In the genomic region with DNA sequence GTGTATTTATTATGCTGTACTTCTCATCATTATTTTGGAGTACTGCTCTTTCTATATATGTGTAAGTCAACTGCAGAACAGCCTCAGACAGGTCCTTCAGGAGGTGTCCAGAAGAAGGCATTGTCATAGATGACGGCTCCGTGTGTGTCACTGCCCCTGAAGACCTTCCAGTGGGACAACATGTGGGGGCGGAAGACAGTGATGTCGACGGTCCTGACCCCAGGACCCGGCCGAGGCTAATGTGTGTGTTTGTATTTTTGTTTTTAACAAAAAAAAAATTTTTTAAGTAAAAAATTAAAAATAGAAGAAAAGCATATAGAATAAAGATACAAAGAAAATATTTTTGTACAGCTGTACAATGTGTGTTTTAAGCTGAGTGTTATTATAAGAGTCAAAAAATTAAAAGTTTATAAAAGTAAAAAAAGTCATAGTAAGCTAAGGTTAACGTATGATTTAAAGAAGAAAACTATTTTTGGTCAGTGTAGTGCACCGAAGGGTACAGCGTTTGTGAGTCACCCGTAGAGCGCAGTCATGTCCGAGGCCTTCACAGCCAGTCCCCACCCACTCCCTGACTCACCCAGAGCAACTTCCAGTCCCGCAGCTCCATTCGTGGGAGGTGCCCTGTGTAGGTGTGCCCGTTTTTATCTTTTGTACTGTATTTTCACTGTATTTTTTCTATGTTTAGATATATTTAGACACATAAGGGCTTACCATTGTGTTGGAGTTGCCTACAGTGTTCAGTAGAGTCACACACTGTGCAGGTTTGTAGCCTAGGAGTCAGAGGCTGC, we compare ENCODE assay signal across 27 cellular contexts. TPM values are rescaled to one million over a fixed set of nuclear protein-coding genes. Genes with fewer than 3 reads are reported as not detected.
DNase-seq lines count a peak whose midpoint lies in the region; ATAC-seq and TF ChIP-seq lines count a peak whose summit lies in the region.
"Had no signal": no experiment of that assay in that cellular context is flagged by ENCODE, and none has a peak within 500 bp of the region (broad histone marks: within the 10 kb centered on the region; RNA-seq: fewer than 3 reads in every experiment).

No MANE protein-coding gene starts in this region.

- H3K9ac ChIP-seq in GM23248, result no peak overlapping the region

- no peak overlapping the region for H3K4me3 Mint-ChIP-seq in activated naive CD8-positive, alpha-beta T cell treated with anti-CD3 and anti-CD28 coated beads for 36 hours
- H3K4me3 Mint-ChIP-seq: activated naive CD4-positive, alpha-beta T cell treated with anti-CD3 and anti-CD28 coated beads for 36 hours; CD8-positive, alpha-beta T cell; central memory CD8-positive, alpha-beta T cell; naive thymus-derived CD8-positive, alpha-beta T cell; stimulated activated naive CD8-positive, alpha-beta T cell treated with anti-CD3 and anti-CD28 coated beads, Interleukin-15, amount 100 ng/mL, for 72 hours had no signal

- in situ Hi-C loops in GM23248 (cut with MboI), result no loop called here

- no peaks in the 10 kb centered on the region for H3K9me3 ChIP-seq in GM23248 (ENCODE audit: low read depth)
- no peaks in the 10 kb centered on the region for H3K9me3 ChIP-seq in MG63
- no peaks in the 10 kb centered on the region for H3K9me3 ChIP-seq in uterus
- H3K9me3 ChIP-seq: ovary had no signal

- H3K27ac Mint-ChIP-seq in activated naive CD8-positive, alpha-beta T cell treated with anti-CD3 and anti-CD28 coated beads for 36 hours, result no peak overlapping the region
- H3K27ac Mint-ChIP-seq: activated naive CD4-positive, alpha-beta T cell treated with anti-CD3 and anti-CD28 coated beads for 36 hours; CD8-positive, alpha-beta T cell; naive thymus-derived CD8-positive, alpha-beta T cell; stimulated activated naive CD8-positive, alpha-beta T cell treated with anti-CD3 and anti-CD28 coated beads, Interleukin-15, amount 100 ng/mL, for 72 hours had no signal

- intact Hi-C loops in uterus (cut with DNase I; ENCODE audit: low total_unique reads), result no loop called here

- no peaks in the 10 kb centered on the region for H3K4me1 ChIP-seq in GM23248 (ENCODE audit: insufficient read depth)
- H3K4me1 ChIP-seq in uterus, result no peaks in the 10 kb centered on the region

- no peaks in the 10 kb centered on the region for H3F3A ChIP-seq in GM23248 (ENCODE audit: insufficient read depth)

- no peaks in the 10 kb centered on the region for H3K36me3 ChIP-seq in GM23248 (ENCODE audit: low read depth)
- no peaks in the 10 kb centered on the region for H3K36me3 ChIP-seq in MG63
- no peaks in the 10 kb centered on the region for H3K36me3 ChIP-seq in uterus
- H3K36me3 ChIP-seq: heart left ventricle, ovary, right atrium auricular region, tibial nerve had no signal

- H3K79me2 ChIP-seq in GM23248 (ENCODE audit: insufficient read depth), result no peaks in the 10 kb centered on the region

- DNase-seq in GM23248 (peak; percentile 13), MG63 (peak; percentile 18), SW480 (ENCODE audit: low spot score) (peak; percentile 77), islet precursor cell (peak; percentile 72), activated T-cell treated with anti-CD3 and anti-CD28 coated beads for 4 hours (no peak), uterus (no peak)
- DNase-seq in activated naive CD8-positive, alpha-beta T cell treated with anti-CD3 and anti-CD28 coated beads for 36 hours, result no peak
- DNase-seq: activated CD4-positive, CD25-positive, alpha-beta regulatory T cell; activated CD8-positive, alpha-beta memory T cell treated with anti-CD3 and anti-CD28 coated beads for 24 hours; activated naive CD4-positive, alpha-beta T cell treated with anti-CD3 and anti-CD28 coated beads for 36 hours; activated T-cell treated with anti-CD3 and anti-CD28 coated beads, Interleukin-2, amount 50 U/mL, for 48 hours; AML-193; CD8-positive, alpha-beta T cell; DMS79; dorsolateral prefrontal cortex; heart left ventricle; left colon; naive thymus-derived CD8-positive, alpha-beta T cell; NCI-H1694; NCI-H774; ovary; stimulated activated naive CD8-positive, alpha-beta T cell treated with anti-CD3 and anti-CD28 coated beads, Interleukin-15, amount 100 ng/mL, for 72 hours had no signal

- peaks cover 46% of the 10 kb centered on the region for H3K27me3 Mint-ChIP-seq in activated naive CD8-positive, alpha-beta T cell treated with anti-CD3 and anti-CD28 coated beads for 36 hours

- no peaks in the 10 kb centered on the region for H3K4me1 Mint-ChIP-seq in activated naive CD8-positive, alpha-beta T cell treated with anti-CD3 and anti-CD28 coated beads for 36 hours
- H3K4me1 Mint-ChIP-seq: central memory CD8-positive, alpha-beta T cell; naive thymus-derived CD8-positive, alpha-beta T cell; stimulated activated naive CD8-positive, alpha-beta T cell treated with anti-CD3 and anti-CD28 coated beads, Interleukin-15, amount 100 ng/mL, for 72 hours had no signal

- no peak overlapping the region for H3K4me3 ChIP-seq in GM23248
- no peak overlapping the region for H3K4me3 ChIP-seq in MG63
- no peak overlapping the region for H3K4me3 ChIP-seq in uterus
- H3K4me3 ChIP-seq: dorsolateral prefrontal cortex, heart left ventricle, ovary, right atrium auricular region, tibial nerve had no signal

- H3K9me3 Mint-ChIP-seq in activated naive CD8-positive, alpha-beta T cell treated with anti-CD3 and anti-CD28 coated beads for 36 hours, result peaks cover 17% of the 10 kb centered on the region

- no peak for TF ChIP-seq POLR2A in uterus (IDR thresholded peaks at IDR 0.05)

- no peak overlapping the region for H3K4me2 ChIP-seq in GM23248 (ENCODE audit: unreplicated experiment)

- no peak for ATAC-seq in HG02884 (IDR thresholded peaks at IDR 0.05; ENCODE audit: unreplicated experiment)
- ATAC-seq: CD8-positive, alpha-beta T cell; heart left ventricle; left colon; naive thymus-derived CD8-positive, alpha-beta T cell; stimulated activated naive CD8-positive, alpha-beta T cell treated with anti-CD3 and anti-CD28 coated beads, Interleukin-15, amount 100 ng/mL, for 72 hours had no signal

- 43 to 44% methylated on average over 16 of the region's 16 CpGs for WGBS in GM23248 (ENCODE audit: low coverage in 1 of 2, low lambda C conversion rate in 2 of 2, missing lambda C conversion rate in 2 of 2), 2 experiments

- H3K27me3 ChIP-seq in GM23248 (replicated peaks; ENCODE audit: insufficient read depth) (0 out of 2 replicates have a peak, but pooled peaks cover 6% of the 10 kb centered on the region), MG63 (peaks cover 18% of the 10 kb centered on the region), uterus (peaks cover 0 to 10% of the 10 kb centered on the region in 2 donors)
- H3K27me3 ChIP-seq: ovary had no signal

- H3K27ac ChIP-seq in GM23248, result no peak overlapping the region
- no peak overlapping the region for H3K27ac ChIP-seq in uterus
- H3K27ac ChIP-seq: dorsolateral prefrontal cortex, heart left ventricle, ovary, right atrium auricular region, tibial nerve had no signal

- H2AFZ ChIP-seq in GM23248, result no peak overlapping the region

- H4K20me1 ChIP-seq in GM23248 (ENCODE audit: insufficient read depth), result no peaks in the 10 kb centered on the region

- no peaks in the 10 kb centered on the region for H3K9me2 ChIP-seq in GM23248 (ENCODE audit: insufficient read depth)

- H3K36me3 Mint-ChIP-seq in activated naive CD8-positive, alpha-beta T cell treated with anti-CD3 and anti-CD28 coated beads for 36 hours, result no peaks in the 10 kb centered on the region
- H3K36me3 Mint-ChIP-seq: CD8-positive, alpha-beta T cell had no signal

- no peak for TF ChIP-seq CTCF in uterus (IDR thresholded peaks at IDR 0.05)

RNA-seq across cellular contexts. Expression of gene SPACA7, which starts 42.2 kb away (rescaled TPM):
- total RNA-seq in GM23248 (2014; rRNA removed; shearing (Covaris generic)), result not detected in 2 replicates
- polyA plus RNA-seq in GM23248 (2016; fragmentation: Nextera tagmentation; extraction: Ambion mirVana), result not detected in 2 replicates
- not detected in 2 replicates for total RNA-seq in MG63 (2014; rRNA removed; shearing (Covaris generic); ENCODE audit: low replicate concordance)
- total RNA-seq in activated naive CD8-positive, alpha-beta T cell treated with anti-CD3 and anti-CD28 coated beads for 36 hours, result not detected
- not detected for total RNA-seq in uterus
- total RNA-seq: activated naive CD4-positive, alpha-beta T cell treated with anti-CD3 and anti-CD28 coated beads for 36 hours; CD8-positive, alpha-beta T cell; dorsolateral prefrontal cortex; endothelial cell of umbilical vein; heart left ventricle; left colon; naive thymus-derived CD8-positive, alpha-beta T cell; ovary; right atrium auricular region; tibial nerve had no signal
- polyA plus RNA-seq: endothelial cell of umbilical vein; heart left ventricle; naive thymus-derived CD8-positive, alpha-beta T cell; ovary had no signal

Comparison
In these comparisons a context has a peak if more than half of its experiments do, and no peak if none do; other contexts are left out.
1. DNase-seq: peak in GM23248 (single experiment), MG63 (single experiment), SW480 (single experiment) and islet precursor cell (single experiment); none in activated naive CD8-positive, alpha-beta T cell treated with anti-CD3 and anti-CD28 coated beads for 36 hours (single experiment), activated T-cell treated with anti-CD3 and anti-CD28 coated beads for 4 hours (single experiment) and uterus (0 of 2).